ENCODE assay signal across 12 cellular contexts in the genomic region with DNA sequence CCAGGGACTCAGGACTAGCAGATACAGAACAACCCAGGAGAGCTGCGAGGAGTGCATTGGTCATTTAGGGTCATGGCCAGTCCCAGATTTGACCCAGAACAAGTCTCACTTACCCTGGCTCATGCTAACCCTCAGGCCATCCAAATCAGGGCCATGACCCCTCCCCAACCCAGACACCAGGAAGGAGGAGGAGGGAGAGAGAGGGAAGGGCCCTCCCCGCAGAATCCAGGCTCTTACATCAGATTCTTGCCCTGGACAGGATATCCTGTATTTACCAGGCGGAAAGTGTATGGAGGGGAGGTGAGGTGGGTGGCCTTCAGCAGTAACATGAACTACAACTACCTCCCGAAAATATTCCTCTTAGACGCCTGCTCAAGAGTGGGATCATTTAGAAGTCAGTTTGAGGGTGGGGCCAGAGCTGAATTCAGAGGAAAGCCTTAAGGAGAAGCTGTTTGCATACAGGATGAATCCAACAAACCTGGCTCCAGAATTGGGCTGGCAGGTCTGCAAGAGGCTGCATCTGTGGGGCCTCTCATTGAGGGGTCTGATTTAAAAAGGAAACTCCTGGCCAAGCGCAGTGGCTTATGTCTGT. TPM values are rescaled to one million over a fixed set of nuclear protein-coding genes. Genes with fewer than 3 reads are reported as not detected.
DNase-seq lines count a peak whose midpoint lies in the region; ATAC-seq and TF ChIP-seq lines count a peak whose summit lies in the region.
"Had no signal": no experiment of that assay in that cellular context is flagged by ENCODE, and none has a peak within 500 bp of the region (broad histone marks: within the 10 kb centered on the region; RNA-seq: fewer than 3 reads in every experiment).

No MANE protein-coding gene starts in this region.

- DNase-seq in DMS53 (lab: John Stamatoyannopoulos, UW) (peak; percentile 34), DMS53 treated with DMSO at 0.1 percent for 48 hours (lab: John Stamatoyannopoulos, UW; ENCODE audit: unreplicated experiment) (no peak), T-helper 17 cell (no peak), right cardiac atrium (peak in 2 of 3 donors; percentile 44 to 73), spleen (no peak), SW480 (ENCODE audit: low spot score) (no peak), inferior parietal cortex (ENCODE audit: extremely low spot score) (no peak), GM03348 (ENCODE audit: low spot score) (no peak)
- DNase-seq: activated gamma-delta T cell, NCI-H2029 had no signal

- no peaks in the 10 kb centered on the region for H3K36me3 Mint-ChIP-seq in T-helper 17 cell (ENCODE audit: low read depth)

- peak overlapping the region; percentile 94 for H3K4me3 Mint-ChIP-seq in T-helper 17 cell

- H3K9me3 ChIP-seq in T-helper 17 cell (ENCODE audit: control insufficient read depth, low read length, poor library complexity, severe bottlenecking): no peaks in the 10 kb centered on the region
- H3K9me3 ChIP-seq in right cardiac atrium (ENCODE audit: control insufficient read depth, low read length): no peaks in the 10 kb centered on the region
- H3K9me3 ChIP-seq in spleen: no peaks in the 10 kb centered on the region
- H3K9me3 ChIP-seq: right lobe of liver had no signal

- H3K27ac ChIP-seq in right cardiac atrium (ENCODE audit: low read length) (peak overlapping the region; percentile 87), spleen (peak overlapping the region; percentile 6 to 87 (median 82))

- intact Hi-C loops in right cardiac atrium (cut with DNase I): loop anchor here in 3 of 4 donors (10.0 kb wide), 2 partner anchors 105 to 155 kb away; partner anchors contain the start of genes BRCA1 (in 2 of the 3) and NBR1 (in 1 of the 3)
- intact Hi-C loops in spleen (cut with DNase I; ENCODE audit: low total_unique reads): no loop called here

- H3K27me3 ChIP-seq in right cardiac atrium (ENCODE audit: control insufficient read depth, insufficient read depth) (no peaks in the 10 kb centered on the region), spleen (replicated peaks in 1 of 7) (no peaks in the 10 kb centered on the region)
- H3K27me3 ChIP-seq: right lobe of liver had no signal

- ATAC-seq in T-helper 17 cell (no peak), right cardiac atrium (peak in 1 of 2 donors; percentile 29)

- TF ChIP-seq POLR2A in spleen (IDR thresholded peaks at IDR 0.05): no peak

- no peak overlapping the region for H3K4me3 ChIP-seq in right cardiac atrium (ENCODE audit: low read length)
- peak overlapping the region in 2 of 8 donors; percentile 96 to 99 for H3K4me3 ChIP-seq in spleen

- H3K27me3 Mint-ChIP-seq in T-helper 17 cell: no peaks in the 10 kb centered on the region

- no peak for TF ChIP-seq CTCF in spleen (IDR thresholded peaks at IDR 0.05 in 8 of 11, conservative IDR thresholded peaks at IDR 0.05 in 3 of 11)

- H3K36me3 ChIP-seq in spleen: peaks cover 0 to 32% (median 0%) of the 10 kb centered on the region in 6 donors
- H3K36me3 ChIP-seq: right lobe of liver had no signal

- WGBS in right cardiac atrium: 53% methylated on average over 6 of the region's 6 CpGs
- WGBS in spleen, 5 donors: 26 to 66% (median 46%) methylated on average over 6 of the region's 6 CpGs

- peak overlapping the region; percentile 89 for H3K27ac Mint-ChIP-seq in T-helper 17 cell

- H3K4me1 Mint-ChIP-seq in T-helper 17 cell: peaks cover 40% of the 10 kb centered on the region

- H3K4me1 ChIP-seq in right cardiac atrium (ENCODE audit: control insufficient read depth, insufficient read depth, low read length): peaks cover 12% of the 10 kb centered on the region
- peaks cover 25 to 91% (median 69%) of the 10 kb centered on the region in 6 donors for H3K4me1 ChIP-seq in spleen

RNA-seq across cellular contexts. Expression of gene VAT1, which starts 2.1 kb away (rescaled TPM):
- total RNA-seq in T-helper 17 cell (10 to 100 TPM; 26.0 to 29.3 TPM), right cardiac atrium (100 to 1,000 TPM in 1 of 4 donors, 10 to 100 TPM in 3; 85.9 to 107 (median 93.7) TPM), spleen (100 to 1,000 TPM in 1 of 7 donors, 10 to 100 TPM in 6; 55.4 to 144 (median 79.0) TPM)
- polyA plus RNA-seq in right cardiac atrium (71.6 TPM), spleen (10 to 100 TPM; 20.3 to 64.5 (median 27.0) TPM)

RNA-seq across cellular contexts. Expression of gene RND2, which starts 4.9 kb away (rescaled TPM):
- total RNA-seq in T-helper 17 cell (1 to 10 TPM in 1 of 2 donors, under 1 TPM in 1; 0.12 to 1.1 TPM), right cardiac atrium (1 to 10 TPM; 2.9 to 5.3 (median 4.2) TPM), spleen (under 1 TPM; 0.09 to 0.47 (median 0.32) TPM)
- polyA plus RNA-seq in right cardiac atrium (3.2 TPM), spleen (under 1 TPM; 0.11 to 0.42 (median 0.17) TPM)
- total RNA-seq: A172 had no signal

RNA-seq across cellular contexts. Expression of gene IFI35, which starts 13.5 kb away (rescaled TPM):
- 10 to 100 TPM; 23.1 to 23.8 TPM for total RNA-seq in T-helper 17 cell
- 10 to 100 TPM; 15.1 to 20.3 (median 19.5) TPM for total RNA-seq in right cardiac atrium
- 19.1 TPM for polyA plus RNA-seq in right cardiac atrium
- 10 to 100 TPM; 45.5 to 63.3 (median 51.9) TPM for total RNA-seq in spleen
- polyA plus RNA-seq in spleen: 10 to 100 TPM; 38.0 to 64.8 (median 40.6) TPM

RNA-seq across cellular contexts. Expression of gene RPL27, which starts 21.9 kb away (rescaled TPM):
- total RNA-seq in T-helper 17 cell: 1,000 to 10,000 TPM; 1,342 to 1,395 TPM
- total RNA-seq in right cardiac atrium: 100 to 1,000 TPM; 651 to 877 (median 735) TPM
- 2,068 TPM for polyA plus RNA-seq in right cardiac atrium
- total RNA-seq in spleen: 1,000 to 10,000 TPM in 3 of 7 donors, 100 to 1,000 TPM in 4; 702 to 1,170 (median 925) TPM
- 1,000 to 10,000 TPM; 5,502 to 6,357 (median 5,985) TPM for polyA plus RNA-seq in spleen

RNA-seq across cellular contexts. Expression of gene RUNDC1, which starts 39.8 kb away (rescaled TPM):
- total RNA-seq in T-helper 17 cell: 10 to 100 TPM; 15.6 to 16.6 TPM
- 10 to 100 TPM in 3 of 4 donors, 1 to 10 TPM in 1; 9.8 to 14.4 (median 10.7) TPM for total RNA-seq in right cardiac atrium
- 6.7 TPM for polyA plus RNA-seq in right cardiac atrium
- total RNA-seq in spleen: 10 to 100 TPM; 17.1 to 27.9 (median 22.4) TPM
- polyA plus RNA-seq in spleen: 10 to 100 TPM in 1 of 3 donors, 1 to 10 TPM in 2; 6.7 to 10.5 (median 8.2) TPM

Comparison
In these comparisons a context has a peak if more than half of its experiments do, and no peak if none do; other contexts are left out.
1. DNase-seq: peak in DMS53 (single experiment) and right cardiac atrium (2 of 3); none in DMS53 treated with DMSO at 0.1 percent for 48 hours (single experiment), T-helper 17 cell (0 of 3), spleen (single experiment), SW480 (single experiment), inferior parietal cortex (single experiment) and GM03348 (single experiment).